Comparison of ENCODE assay signal across 32 cellular contexts in genomic region chr21:20016431-20017005, GRCh38.
"Had no signal": no experiment of that assay in that cellular context is flagged by ENCODE, and none has a peak within 500 bp of the region (broad histone marks: within the 10 kb centered on the region; RNA-seq: fewer than 3 reads in every experiment).

No MANE protein-coding gene starts in this region.

- H3K27me3 ChIP-seq: breast epithelium, esophagus muscularis mucosa, foreskin keratinocyte, heart right ventricle, sigmoid colon, uterus had no signal

- H3K9me3 Mint-ChIP-seq: endodermal cell, mesothelial cell of epicardium, nephron progenitor cell, type B pancreatic cell had no signal

- H2AFZ ChIP-seq: parathyroid adenoma had no signal

- H3K4me3 Mint-ChIP-seq: activated CD8-positive, alpha-beta memory T cell treated with anti-CD3 and anti-CD28 coated beads, Interleukin-2, amount 10 ng/mL, durations not matched to agents 7 days and 5 days; activated CD8-positive, alpha-beta T cell treated with anti-CD3 and anti-CD28 coated beads, Interleukin-2, amount 10 ng/mL, durations not matched to agents 7 days and 5 days; dendritic cell treated with granulocyte-macrophage colony-stimulating factor and Interleukin-4, amounts not matched to agents 40 ng/mL and 50 ng/mL, for 4 days; endodermal cell; mesothelial cell of epicardium; naive B cell; nephron progenitor cell; stimulated activated memory B cell treated with anti-CD40 and anti-IgM and Interleukin-4, amounts not matched to agents 10 μg/mL and 1 μg/mL and 100 μg/mL, for 72 hours; stimulated activated naive CD8-positive, alpha-beta T cell treated with anti-CD3 and anti-CD28 coated beads, Interleukin-15, amount 100 ng/mL, for 72 hours; type B pancreatic cell had no signal

- DNase-seq: activated CD4-positive, alpha-beta T cell treated with anti-CD3 and anti-CD28 coated beads for 1 hour; activated CD4-positive, alpha-beta T cell treated with anti-CD3 and anti-CD28 coated beads, Interleukin-2, amount 50 U/mL, for 1 hour; activated CD8-positive, alpha-beta memory T cell treated with anti-CD3 and anti-CD28 coated beads, Interleukin-2, amount 10 ng/mL, durations not matched to agents 7 days and 5 days; activated CD8-positive, alpha-beta T cell treated with anti-CD3 and anti-CD28 coated beads, Interleukin-2, amount 10 ng/mL, durations not matched to agents 7 days and 5 days; activated naive CD4-positive, alpha-beta T cell; activated T-cell treated with anti-CD3 and anti-CD28 coated beads, Interleukin-2, amount 50 U/mL, for 48 hours; central memory CD4-positive, alpha-beta T cell; endodermal cell; foreskin keratinocyte; heart right ventricle; left cardiac atrium; left ventricle myocardium superior; mammary epithelial cell; naive B cell; nephron progenitor cell; nucleus accumbens; psoas muscle; sigmoid colon; small intestine; stimulated activated CD4-positive, alpha-beta T cell treated with anti-CD3 and anti-CD28 coated beads, Interleukin-4, amount 100 ng/mL, for 24 hours; stimulated activated naive CD8-positive, alpha-beta T cell treated with anti-CD3 and anti-CD28 coated beads, Interleukin-15, amount 100 ng/mL, for 72 hours; substantia nigra; T-helper 2 cell; uterus had no signal

- H3K4me3 ChIP-seq: breast epithelium, esophagus muscularis mucosa, heart right ventricle, psoas muscle, sigmoid colon, uterus had no signal

- H3K4me1 ChIP-seq: breast epithelium, esophagus muscularis mucosa, foreskin keratinocyte, heart right ventricle, parathyroid adenoma, psoas muscle, sigmoid colon, uterus had no signal

- ATAC-seq: activated CD8-positive, alpha-beta memory T cell treated with anti-CD3 and anti-CD28 coated beads, Interleukin-2, amount 10 ng/mL, durations not matched to agents 7 days and 5 days; activated CD8-positive, alpha-beta T cell treated with anti-CD3 and anti-CD28 coated beads, Interleukin-2, amount 10 ng/mL, durations not matched to agents 7 days and 5 days; activated naive CD4-positive, alpha-beta T cell treated with anti-CD3 and anti-CD28 coated beads, Interleukin-2, amount 50 U/mL, for 72 hours; foreskin keratinocyte; heart right ventricle; left cardiac atrium; left ventricle myocardium superior; psoas muscle; stimulated activated memory B cell treated with anti-CD40 and anti-IgM and Interleukin-4, amounts not matched to agents 10 μg/mL and 1 μg/mL and 100 μg/mL, for 72 hours; stimulated activated naive CD8-positive, alpha-beta T cell treated with anti-CD3 and anti-CD28 coated beads, Interleukin-15, amount 100 ng/mL, for 72 hours had no signal

- H3K27ac Mint-ChIP-seq: activated CD8-positive, alpha-beta memory T cell treated with anti-CD3 and anti-CD28 coated beads, Interleukin-2, amount 10 ng/mL, durations not matched to agents 7 days and 5 days; activated CD8-positive, alpha-beta T cell treated with anti-CD3 and anti-CD28 coated beads, Interleukin-2, amount 10 ng/mL, durations not matched to agents 7 days and 5 days; activated naive CD4-positive, alpha-beta T cell treated with anti-CD3 and anti-CD28 coated beads, Interleukin-2, amount 50 U/mL, for 72 hours; dendritic cell treated with granulocyte-macrophage colony-stimulating factor and Interleukin-4, amounts not matched to agents 40 ng/mL and 50 ng/mL, for 4 days; mesothelial cell of epicardium; naive B cell; nephron progenitor cell; stimulated activated memory B cell treated with anti-CD40 and anti-IgM and Interleukin-4, amounts not matched to agents 10 μg/mL and 1 μg/mL and 100 μg/mL, for 72 hours; stimulated activated naive CD8-positive, alpha-beta T cell treated with anti-CD3 and anti-CD28 coated beads, Interleukin-15, amount 100 ng/mL, for 72 hours; type B pancreatic cell had no signal

- H3K27ac ChIP-seq: breast epithelium, esophagus muscularis mucosa, foreskin keratinocyte, heart right ventricle, parathyroid adenoma, psoas muscle, sigmoid colon, uterus had no signal

- H3K36me3 Mint-ChIP-seq: activated CD8-positive, alpha-beta memory T cell treated with anti-CD3 and anti-CD28 coated beads, Interleukin-2, amount 10 ng/mL, durations not matched to agents 7 days and 5 days; mesothelial cell of epicardium; naive B cell; stimulated activated memory B cell treated with anti-CD40 and anti-IgM and Interleukin-4, amounts not matched to agents 10 μg/mL and 1 μg/mL and 100 μg/mL, for 72 hours; type B pancreatic cell had no signal

- H3K36me3 ChIP-seq: breast epithelium, esophagus muscularis mucosa, heart right ventricle, sigmoid colon, uterus had no signal

- H3K79me2 ChIP-seq: parathyroid adenoma had no signal

- H3K9ac ChIP-seq: parathyroid adenoma had no signal

- H3K9me3 ChIP-seq: breast epithelium, esophagus muscularis mucosa, psoas muscle, sigmoid colon, uterus had no signal

- H3K4me1 Mint-ChIP-seq: activated CD8-positive, alpha-beta memory T cell treated with anti-CD3 and anti-CD28 coated beads, Interleukin-2, amount 10 ng/mL, durations not matched to agents 7 days and 5 days; mesothelial cell of epicardium; naive B cell; nephron progenitor cell; stimulated activated memory B cell treated with anti-CD40 and anti-IgM and Interleukin-4, amounts not matched to agents 10 μg/mL and 1 μg/mL and 100 μg/mL, for 72 hours; stimulated activated naive CD8-positive, alpha-beta T cell treated with anti-CD3 and anti-CD28 coated beads, Interleukin-15, amount 100 ng/mL, for 72 hours had no signal
